In genomic region chr14:101796479-101796878, GRCh38 we compare ENCODE assay signal across 18 cellular contexts.
"Had no signal": no experiment of that assay in that cellular context is flagged by ENCODE, and none has a peak within 500 bp of the region (broad histone marks: within the 10 kb centered on the region; RNA-seq: fewer than 3 reads in every experiment).

No MANE protein-coding gene starts in this region.

- H3K36me3 ChIP-seq: brain microvascular endothelial cell had no signal

- H3K9me3 Mint-ChIP-seq: activated B cell treated with CpG ODN at 0.5 μM for 24 hours; natural killer cell treated with Interleukin-12 subunit alpha and Interleukin-12 subunit beta and Interleukin-15 and Interleukin-18, amount 100 ng/mL, for 72 hours had no signal

- ATAC-seq: activated T-helper 17 cell treated with anti-CD3 and anti-CD28 coated beads, Interleukin-2, amount 50 U/mL, for 72 hours; foreskin keratinocyte; natural killer cell treated with Interleukin-12 subunit alpha and Interleukin-12 subunit beta and Interleukin-15 and Interleukin-18, amount 100 ng/mL, for 72 hours; sciatic nerve had no signal

- H3K27me3 Mint-ChIP-seq: activated B cell treated with CpG ODN at 0.5 μM for 24 hours; activated T-helper 17 cell treated with anti-CD3 and anti-CD28 coated beads, Interleukin-2, amount 50 U/mL, for 72 hours; natural killer cell treated with Interleukin-12 subunit alpha and Interleukin-12 subunit beta and Interleukin-15 and Interleukin-18, amount 100 ng/mL, for 72 hours; progenitor cell of endocrine pancreas had no signal

- H3K4me3 ChIP-seq: spleen, stomach, testis had no signal

- DNase-seq: activated B cell treated with CpG ODN at 0.5 μM for 24 hours; activated CD4-positive, alpha-beta T cell treated with anti-CD3 and anti-CD28 coated beads, Interleukin-2, amount 50 U/mL, for 1 hour; activated naive CD4-positive, alpha-beta T cell treated with Interleukin-2 at 50 U/mL for 16 hours; anterior cingulate cortex; brain microvascular endothelial cell; cortex of kidney; effector CD4-positive, alpha-beta T cell; foreskin keratinocyte; mammary epithelial cell; occipital lobe; spleen; stomach; T-helper 2 cell; testis had no signal

- H3K4me1 ChIP-seq: foreskin keratinocyte, testis had no signal

- H3K27me3 ChIP-seq: brain microvascular endothelial cell, foreskin keratinocyte, spleen, stomach, testis had no signal

- H3K27ac ChIP-seq: brain microvascular endothelial cell, foreskin keratinocyte, spleen, testis had no signal

- H3K4me3 Mint-ChIP-seq: activated B cell treated with CpG ODN at 0.5 μM for 24 hours; activated T-helper 17 cell treated with anti-CD3 and anti-CD28 coated beads, Interleukin-2, amount 50 U/mL, for 72 hours; natural killer cell treated with Interleukin-12 subunit alpha and Interleukin-12 subunit beta and Interleukin-15 and Interleukin-18, amount 100 ng/mL, for 72 hours had no signal

- H3K9me3 ChIP-seq: stomach, testis had no signal

- H3K27ac Mint-ChIP-seq: activated B cell treated with CpG ODN at 0.5 μM for 24 hours; activated T-helper 17 cell treated with anti-CD3 and anti-CD28 coated beads, Interleukin-2, amount 50 U/mL, for 72 hours; natural killer cell treated with Interleukin-12 subunit alpha and Interleukin-12 subunit beta and Interleukin-15 and Interleukin-18, amount 100 ng/mL, for 72 hours; progenitor cell of endocrine pancreas had no signal
